Comparison of ENCODE assay signal across 21 cellular contexts in the genomic region with DNA sequence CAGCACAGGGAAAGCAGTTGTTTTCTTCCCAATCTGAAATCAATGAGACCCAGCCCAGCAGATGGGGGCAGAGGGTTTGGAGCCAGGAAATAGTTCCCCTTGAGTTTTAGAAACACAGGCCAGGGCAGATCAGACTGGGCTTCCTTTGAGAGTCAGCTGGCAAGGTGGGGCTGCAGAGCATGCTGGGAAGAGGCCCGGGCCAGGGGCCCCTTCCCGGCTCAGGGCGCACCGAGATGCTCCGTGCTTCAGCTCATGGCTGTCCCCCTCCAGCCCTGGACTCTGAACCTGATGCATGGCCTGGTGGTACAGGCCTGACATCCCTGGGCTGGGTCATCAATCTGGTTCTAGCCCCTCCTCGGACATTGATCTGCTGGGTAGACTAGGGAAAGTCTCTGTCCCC.
DNase-seq lines count a peak whose midpoint lies in the region; ATAC-seq, FAIRE-seq and TF ChIP-seq lines count a peak whose summit lies in the region.
"Had no signal": no experiment of that assay in that cellular context is flagged by ENCODE, and none has a peak within 500 bp of the region (broad histone marks: within the 10 kb centered on the region; RNA-seq: fewer than 3 reads in every experiment).

No MANE protein-coding gene starts in this region.

- no TSS peak for BruUV-seq in OCI-LY7 (replicated peaks; lab: Mats Ljungman, UMichigan)

- no peak for TF ChIP-seq CTCF in kidney (IDR thresholded peaks at IDR 0.05; ENCODE audit: borderline replicate concordance, extremely low read depth, insufficient read depth)
- no peak for TF ChIP-seq CTCF in OCI-LY7 (conservative IDR thresholded peaks at IDR 0.05; ENCODE audit: low read length)

- POLR2A ChIA-PET in activated CD4-positive, alpha-beta T cell treated with anti-CD3 and anti-CD28 coated beads, Interleukin-2, amount 10 ng/mL, durations not matched to agents 7 days and 5 days (lab: Charles Lee) = no interaction called here
- POLR2A ChIA-PET in activated CD8-positive, alpha-beta T cell treated with anti-CD3 and anti-CD28 coated beads, Interleukin-2, amount 10 ng/mL, durations not matched to agents 7 days and 5 days (lab: Charles Lee) = interaction anchor here (0.6 to 12.1 kb wide), 10 partner anchors 14 to 237 kb away, joined by 3 to 106 read pairs (median 4); a partner anchor contains a TSS
- POLR2A ChIA-PET in OCI-LY7 (lab: Charles Lee) = no interaction called here

- H3K4me2 ChIP-seq in BLaER1 treated with 17β-estradiol and CSF1 and Interleukin-3, amounts not matched to agents 10 nM and 100 nM = peak overlapping the region in 8 of 11 experiments; percentile 64 to 87 (median 76); a peak in 14 of 22 replicates
- no peak overlapping the region for H3K4me2 ChIP-seq in OCI-LY7 (ENCODE audit: low read length)

- H3K9me3 Mint-ChIP-seq in activated CD4-positive, alpha-beta T cell treated with anti-CD3 and anti-CD28 coated beads, Interleukin-2, amount 10 ng/mL, durations not matched to agents 7 days and 5 days = peaks cover 9% of the 10 kb centered on the region
- no peaks in the 10 kb centered on the region for H3K9me3 Mint-ChIP-seq in activated CD8-positive, alpha-beta T cell treated with anti-CD3 and anti-CD28 coated beads, Interleukin-2, amount 10 ng/mL, durations not matched to agents 7 days and 5 days (ENCODE audit: insufficient read depth)

- no peak overlapping the region for H3K4me3 ChIP-seq in BLaER1 treated with 17β-estradiol and CSF1 and Interleukin-3, amounts not matched to agents 10 nM and 100 nM
- H3K4me3 ChIP-seq in kidney (ENCODE audit: low read length in 2 of 2) (no peak overlapping the region), OCI-LY7 (ENCODE audit: low read depth, low read length, poor library complexity, severe bottlenecking) (no peak overlapping the region)
- H3K4me3 ChIP-seq: breast epithelium, lung had no signal

- CTCF ChIA-PET in activated CD4-positive, alpha-beta T cell treated with anti-CD3 and anti-CD28 coated beads, Interleukin-2, amount 10 ng/mL, durations not matched to agents 7 days and 5 days (lab: Charles Lee) = interaction anchor here (0.9 to 8.8 kb wide), 8 partner anchors 9 to 45 kb away, joined by 3 to 57 read pairs (median 6); no protein-coding TSS in a partner anchor
- CTCF ChIA-PET in activated CD8-positive, alpha-beta T cell treated with anti-CD3 and anti-CD28 coated beads, Interleukin-2, amount 10 ng/mL, durations not matched to agents 7 days and 5 days (lab: Charles Lee) = interaction anchor here (0.6 to 12.4 kb wide), 9 partner anchors 9 to 107 kb away, joined by 3 to 136 read pairs (median 4); no protein-coding TSS in a partner anchor
- CTCF ChIA-PET in OCI-LY7 (lab: Charles Lee; ENCODE audit: unreplicated experiment) = no interaction called here

- peak overlapping the region in 1 of 11 experiments; percentile 88; a peak in 2 of 22 replicates for H3K27ac ChIP-seq in BLaER1 treated with 17β-estradiol and CSF1 and Interleukin-3, amounts not matched to agents 10 nM and 100 nM
- H3K27ac ChIP-seq in kidney (ENCODE audit: low read depth in 2 of 2, low read length in 2 of 2) (no peak overlapping the region), OCI-LY7 (ENCODE audit: low read depth, low read length, poor library complexity, severe bottlenecking) (no peak overlapping the region)
- H3K27ac ChIP-seq: breast epithelium had no signal

- no peaks in the 10 kb centered on the region for H3K27me3 Mint-ChIP-seq in activated CD4-positive, alpha-beta T cell treated with anti-CD3 and anti-CD28 coated beads, Interleukin-2, amount 10 ng/mL, durations not matched to agents 7 days and 5 days
- no peaks in the 10 kb centered on the region for H3K27me3 Mint-ChIP-seq in activated CD8-positive, alpha-beta T cell treated with anti-CD3 and anti-CD28 coated beads, Interleukin-2, amount 10 ng/mL, durations not matched to agents 7 days and 5 days (ENCODE audit: low read depth)

- no peak overlapping the region for H3K9ac ChIP-seq in BLaER1 treated with 17β-estradiol and CSF1 and Interleukin-3, amounts not matched to agents 10 nM and 100 nM
- no peak overlapping the region for H3K9ac ChIP-seq in kidney (ENCODE audit: low read length in 2 of 2)

- no peaks in the 10 kb centered on the region for H4K20me1 ChIP-seq in BLaER1 treated with 17β-estradiol and CSF1 and Interleukin-3, amounts not matched to agents 10 nM and 100 nM
- no peaks in the 10 kb centered on the region for H4K20me1 ChIP-seq in OCI-LY7 (ENCODE audit: insufficient read depth, low read length)

- no peak for FAIRE-seq in kidney (lab: Jason Lieb, UNC)
- FAIRE-seq: islet of Langerhans had no signal

- ATAC-seq in activated CD8-positive, alpha-beta T cell treated with anti-CD3 and anti-CD28 coated beads, Interleukin-2, amount 10 ng/mL, durations not matched to agents 7 days and 5 days = no peak
- ATAC-seq in GM18520 (IDR thresholded peaks at IDR 0.05; ENCODE audit: unreplicated experiment) (no peak), HG03280 (IDR thresholded peaks at IDR 0.05; ENCODE audit: unreplicated experiment) (no peak)
- ATAC-seq: activated T-cell treated with anti-CD3 and anti-CD28 coated beads, Interleukin-2, amount 50 U/mL, for 4 hours had no signal

- H3K9me2 ChIP-seq in OCI-LY7 (ENCODE audit: insufficient read depth, low read length) = no peaks in the 10 kb centered on the region

- H2AFZ ChIP-seq in OCI-LY7 (ENCODE audit: low read length) = no peak overlapping the region

- H3K79me2 ChIP-seq in OCI-LY7 (ENCODE audit: insufficient read depth, low read depth, low read length) = no peaks in the 10 kb centered on the region

- intact Hi-C loops in kidney (cut with DNase I) (no loop called here), OCI-LY7 (cut with micrococcal nuclease; ENCODE audit: unreplicated experiment) (no loop called here)

- peak overlapping the region; percentile 85 for H3K27ac Mint-ChIP-seq in activated CD4-positive, alpha-beta T cell treated with anti-CD3 and anti-CD28 coated beads, Interleukin-2, amount 10 ng/mL, durations not matched to agents 7 days and 5 days
- peak overlapping the region; percentile 96 for H3K27ac Mint-ChIP-seq in activated CD8-positive, alpha-beta T cell treated with anti-CD3 and anti-CD28 coated beads, Interleukin-2, amount 10 ng/mL, durations not matched to agents 7 days and 5 days
- H3K27ac Mint-ChIP-seq: CD14-positive monocyte, HFFc6 had no signal

- no peaks in the 10 kb centered on the region for H3K36me3 ChIP-seq in BLaER1 treated with 17β-estradiol and CSF1 and Interleukin-3, amounts not matched to agents 10 nM and 100 nM
- H3K36me3 ChIP-seq in kidney (ENCODE audit: control insufficient read depth in 1 of 2, insufficient read depth in 2 of 2, low read length in 2 of 2) = no peaks in the 10 kb centered on the region
- H3K36me3 ChIP-seq in OCI-LY7 (ENCODE audit: insufficient read depth, low read length) = no peaks in the 10 kb centered on the region
- H3K36me3 ChIP-seq: breast epithelium had no signal

- peaks cover 13% of the 10 kb centered on the region for H3K36me3 Mint-ChIP-seq in activated CD4-positive, alpha-beta T cell treated with anti-CD3 and anti-CD28 coated beads, Interleukin-2, amount 10 ng/mL, durations not matched to agents 7 days and 5 days (ENCODE audit: low read depth)
- H3K36me3 Mint-ChIP-seq in activated CD8-positive, alpha-beta T cell treated with anti-CD3 and anti-CD28 coated beads, Interleukin-2, amount 10 ng/mL, durations not matched to agents 7 days and 5 days (ENCODE audit: low read depth) = peaks cover 17% of the 10 kb centered on the region

- DNase-seq in activated CD4-positive, alpha-beta T cell treated with anti-CD3 and anti-CD28 coated beads, Interleukin-2, amount 10 ng/mL, durations not matched to agents 7 days and 5 days = no peak
- no peak for DNase-seq in activated CD4-positive, alpha-beta T cell treated with anti-CD3 and anti-CD28 coated beads, Interleukin-2, amount 50 U/mL, for 1 hour
- DNase-seq in activated CD8-positive, alpha-beta T cell treated with anti-CD3 and anti-CD28 coated beads, Interleukin-2, amount 10 ng/mL, durations not matched to agents 7 days and 5 days = no peak
- DNase-seq in kidney (peak; percentile 58), OCI-LY7 (ENCODE audit: low spot score) (no peak)
- DNase-seq: activated T-cell treated with anti-CD3 and anti-CD28 coated beads, Interleukin-2, amount 50 U/mL, for 4 hours; dermis blood vessel endothelial cell; DMS153; GDM1; HFFc6; hippocampal formation; NCI-H1105; NCI-H2081 treated with DMSO at 0.1 percent for 48 hours; NCI-H524 had no signal

- H3K4me3 Mint-ChIP-seq in activated CD4-positive, alpha-beta T cell treated with anti-CD3 and anti-CD28 coated beads, Interleukin-2, amount 10 ng/mL, durations not matched to agents 7 days and 5 days = no peak overlapping the region
- no peak overlapping the region for H3K4me3 Mint-ChIP-seq in activated CD8-positive, alpha-beta T cell treated with anti-CD3 and anti-CD28 coated beads, Interleukin-2, amount 10 ng/mL, durations not matched to agents 7 days and 5 days
- H3K4me3 Mint-ChIP-seq: activated T-cell treated with anti-CD3 and anti-CD28 coated beads, Interleukin-2, amount 50 U/mL, for 4 hours; CD14-positive monocyte; HFFc6 had no signal

- H3K27me3 ChIP-seq in BLaER1 treated with 17β-estradiol and CSF1 and Interleukin-3, amounts not matched to agents 10 nM and 100 nM = no peaks in the 10 kb centered on the region
- H3K27me3 ChIP-seq: breast epithelium had no signal

- H3K4me1 ChIP-seq in BLaER1 treated with 17β-estradiol and CSF1 and Interleukin-3, amounts not matched to agents 10 nM and 100 nM = peaks cover 48 to 95% (median 86%) of the 10 kb centered on the region in 10 experiments
- H3K4me1 ChIP-seq in kidney (ENCODE audit: control insufficient read depth in 1 of 2, insufficient read depth in 1 of 2, low read depth in 1 of 2, low read length in 2 of 2) (no peaks in the 10 kb centered on the region), OCI-LY7 (ENCODE audit: insufficient read depth, low read length, poor library complexity, severe bottlenecking) (peaks cover 23% of the 10 kb centered on the region)
- H3K4me1 ChIP-seq: breast epithelium had no signal

- peaks cover 96% of the 10 kb centered on the region for H3K4me1 Mint-ChIP-seq in activated CD4-positive, alpha-beta T cell treated with anti-CD3 and anti-CD28 coated beads, Interleukin-2, amount 10 ng/mL, durations not matched to agents 7 days and 5 days
- H3K4me1 Mint-ChIP-seq in activated CD8-positive, alpha-beta T cell treated with anti-CD3 and anti-CD28 coated beads, Interleukin-2, amount 10 ng/mL, durations not matched to agents 7 days and 5 days (ENCODE audit: low read depth) = peaks cover 98% of the 10 kb centered on the region

- H3K9me3 ChIP-seq in BLaER1 treated with 17β-estradiol and CSF1 and Interleukin-3, amounts not matched to agents 10 nM and 100 nM (replicated peaks in 1 of 11) = no peaks in the 10 kb centered on the region
- H3K9me3 ChIP-seq in kidney (ENCODE audit: control insufficient read depth in 1 of 2, low read length in 2 of 2) (no peaks in the 10 kb centered on the region), OCI-LY7 (ENCODE audit: low read length) (no peaks in the 10 kb centered on the region)
